Comparison of ENCODE assay signal across 9 cellular contexts in genomic region chr13:99320693-99321481, GRCh38. TPM values are rescaled to one million over a fixed set of nuclear protein-coding genes. Genes with fewer than 3 reads are reported as not detected.
DNase-seq lines count a peak whose midpoint lies in the region; ATAC-seq and TF ChIP-seq lines count a peak whose summit lies in the region.
"Had no signal": no experiment of that assay in that cellular context is flagged by ENCODE, and none has a peak within 500 bp of the region (broad histone marks: within the 10 kb centered on the region; RNA-seq: fewer than 3 reads in every experiment).

No MANE protein-coding gene starts in this region.

- H3K4me3 ChIP-seq in MM.1S (ENCODE audit: low read length) = no peak overlapping the region

- no peaks in the 10 kb centered on the region for H3K9me3 ChIP-seq in MM.1S (replicated peaks; ENCODE audit: insufficient read depth, low read length)

- H3K4me2 ChIP-seq in MM.1S (ENCODE audit: low read depth, low read length) = no peak overlapping the region

- H3K36me3 Mint-ChIP-seq in chondrocyte (ENCODE audit: low read depth) = peaks cover 2% of the 10 kb centered on the region

- H3K27ac ChIP-seq in MM.1S (ENCODE audit: low read length) = no peak overlapping the region

- no peaks in the 10 kb centered on the region for H3K27me3 Mint-ChIP-seq in chondrocyte (ENCODE audit: low read depth)

- H3K4me3 Mint-ChIP-seq in chondrocyte (ENCODE audit: unreplicated experiment) = no peak overlapping the region
- H3K4me3 Mint-ChIP-seq: nephron had no signal

- H3K9me3 Mint-ChIP-seq in chondrocyte (ENCODE audit: low read depth) = no peaks in the 10 kb centered on the region
- H3K9me3 Mint-ChIP-seq: nephron had no signal

- H3K4me1 ChIP-seq in MM.1S (ENCODE audit: low read length) = peaks cover 5% of the 10 kb centered on the region

- no peaks in the 10 kb centered on the region for H3K9me2 ChIP-seq in MM.1S (replicated peaks; ENCODE audit: insufficient read depth, low read length)

- H3K36me3 ChIP-seq in MM.1S (replicated peaks; ENCODE audit: insufficient read depth, low read length) = no peaks in the 10 kb centered on the region

- no peaks in the 10 kb centered on the region for H3K79me2 ChIP-seq in MM.1S (ENCODE audit: low read length)

- TF ChIP-seq CTCF in chondrocyte (IDR thresholded peaks at IDR 0.05) = no peak
- no peak for TF ChIP-seq CTCF in omental fat pad (IDR thresholded peaks at IDR 0.05)
- no peak for TF ChIP-seq CTCF in MM.1S (IDR thresholded peaks at IDR 0.05; ENCODE audit: low read length)

- peak; percentile 37 for ATAC-seq in omental fat pad (ENCODE audit: low FRiP score)
- no peak for ATAC-seq in HG02885 (IDR thresholded peaks at IDR 0.05; ENCODE audit: poor library complexity, unreplicated experiment)
- no peak for ATAC-seq in GM19395 (IDR thresholded peaks at IDR 0.05; ENCODE audit: unreplicated experiment)

- H3K9ac ChIP-seq in MM.1S (ENCODE audit: low read length) = no peak overlapping the region

- no peaks in the 10 kb centered on the region for H3F3A ChIP-seq in MM.1S (ENCODE audit: insufficient read depth, low read length)

- peak overlapping the region; percentile 73 for H3K27ac Mint-ChIP-seq in chondrocyte (ENCODE audit: unreplicated experiment)
- H3K27ac Mint-ChIP-seq: nephron had no signal

- peak; percentile 71 for DNase-seq in GM04504 (ENCODE audit: low read depth)
- peak; percentile 88 for DNase-seq in NOMO-1 treated with DMSO at 0.1 percent for 48 hours (lab: John Stamatoyannopoulos, UW; ENCODE audit: unreplicated experiment)
- no peak for DNase-seq in chondrocyte (ENCODE audit: low spot score)
- DNase-seq in omental fat pad (ENCODE audit: low spot score) = no peak
- no peak for DNase-seq in NCI-H1092 (lab: John Stamatoyannopoulos, UW)
- DNase-seq in MM.1S = no peak

- no peaks in the 10 kb centered on the region for H3K27me3 ChIP-seq in MM.1S (replicated peaks; ENCODE audit: insufficient read depth, low read length)

- no peak overlapping the region for H2AFZ ChIP-seq in MM.1S (ENCODE audit: low read length)

- no peaks in the 10 kb centered on the region for H4K20me1 ChIP-seq in MM.1S (ENCODE audit: insufficient read depth, low read length)

- H3K4me1 Mint-ChIP-seq in chondrocyte (ENCODE audit: low read depth) = peaks cover 46% of the 10 kb centered on the region

RNA-seq across cellular contexts. Expression of gene GPR183, which starts 13.7 kb away (rescaled TPM):
- total RNA-seq in chondrocyte = 0.63 to 5.7 TPM (median 5.7 TPM) in 3 replicates
- total RNA-seq in omental fat pad = 10 to 100 TPM; 17.2 to 73.5 (median 42.7) TPM

Comparison
In these comparisons a context has a peak if more than half of its experiments do, and no peak if none do; other contexts are left out.
1. DNase-seq: peak in GM04504 (single experiment) and NOMO-1 treated with DMSO at 0.1 percent for 48 hours (single experiment); none in chondrocyte (single experiment), omental fat pad (single experiment), NCI-H1092 (single experiment) and MM.1S (single experiment).